Comparison of ENCODE assay signal across 18 cellular contexts in genomic region chr2:55161295-55162210, GRCh38.
DNase-seq lines count a peak whose midpoint lies in the region; ATAC-seq and TF ChIP-seq lines count a peak whose summit lies in the region.
"Had no signal": no experiment of that assay in that cellular context is flagged by ENCODE, and none has a peak within 500 bp of the region (broad histone marks: within the 10 kb centered on the region; RNA-seq: fewer than 3 reads in every experiment).

No MANE protein-coding gene starts in this region.

- DNase-seq in DMS 273 (lab: John Stamatoyannopoulos, UW; ENCODE audit: unreplicated experiment) (peak; percentile 60), DMS 273 treated with DMSO at 0.1 percent for 48 hours (lab: John Stamatoyannopoulos, UW) (no peak), adrenal gland (peak in 4 of 7 donors; percentile 46 to 81 (median 50)), left lung (peak in 1 of 2 donors; percentile 62), substantia nigra (lab: John Stamatoyannopoulos, UW) (peak in 9 of 49 donors; percentile 15 to 48 (median 23)), vagina (ENCODE audit: extremely low spot score in 2 of 2) (no peak), sciatic nerve (ENCODE audit: low spot score) (no peak)
- DNase-seq in activated CD4-positive, alpha-beta T cell treated with anti-CD3 and anti-CD28 coated beads for 1 hour = no peak
- DNase-seq: activated CD4-positive, alpha-beta T cell treated with anti-CD3 and anti-CD28 coated beads, Interleukin-2, amount 50 U/mL, for 48 hours; activated effector memory CD4-positive, alpha-beta T cell treated with anti-CD3 and anti-CD28 coated beads, Interleukin-2, amount 50 U/mL, for 16 hours; HFFc6; midbrain; NCI-H2107; sigmoid colon; T-helper 2 cell had no signal

- no peak for TF ChIP-seq CTCF in adrenal gland (IDR thresholded peaks at IDR 0.05)
- TF ChIP-seq CTCF in left lung (IDR thresholded peaks at IDR 0.05) = no peak
- no peak for TF ChIP-seq CTCF in vagina (IDR thresholded peaks at IDR 0.05)

- H3K27me3 ChIP-seq in adrenal gland = no peaks in the 10 kb centered on the region
- no peaks in the 10 kb centered on the region for H3K27me3 ChIP-seq in left lung
- no peaks in the 10 kb centered on the region for H3K27me3 ChIP-seq in vagina
- H3K27me3 ChIP-seq: sigmoid colon had no signal

- H3K36me3 ChIP-seq in adrenal gland (replicated peaks in 1 of 2) = no peaks in the 10 kb centered on the region
- H3K36me3 ChIP-seq in left lung = no peaks in the 10 kb centered on the region
- H3K36me3 ChIP-seq in vagina = no peaks in the 10 kb centered on the region
- H3K36me3 ChIP-seq: sigmoid colon, thoracic aorta had no signal

- no peak for TF ChIP-seq POLR2A in adrenal gland (IDR thresholded peaks at IDR 0.05)
- TF ChIP-seq POLR2A in vagina (IDR thresholded peaks at IDR 0.05) = no peak

- H3K4me1 ChIP-seq in adrenal gland (replicated peaks in 1 of 2) (peaks cover 28 to 56% of the 10 kb centered on the region in 2 donors), left lung (peaks cover 46 to 91% of the 10 kb centered on the region in 2 donors), vagina (peaks cover 50% of the 10 kb centered on the region)

- H3K9me3 ChIP-seq in adrenal gland (replicated peaks in 1 of 3) (no peaks in the 10 kb centered on the region), left lung (no peaks in the 10 kb centered on the region), vagina (no peaks in the 10 kb centered on the region)
- H3K9me3 ChIP-seq: sigmoid colon, thoracic aorta had no signal

- peak; percentile 33 for ATAC-seq in left lung
- ATAC-seq in sciatic nerve = no peak
- ATAC-seq: esophagus mucosa had no signal

- intact Hi-C loops in adrenal gland (cut with DNase I) = loop anchor here in 1 of 2 donors (10.0 kb wide), 2 partner anchors 117 to 147 kb away; no protein-coding TSS in a partner anchor
- intact Hi-C loops in left lung (cut with DNase I) = loop anchor here in 1 of 2 donors (10.0 kb wide), 2 partner anchors 117 to 147 kb away; no protein-coding TSS in a partner anchor
- intact Hi-C loops in vagina (cut with DNase I) = loop anchor here (10.0 kb wide), 2 partner anchors 117 to 147 kb away; no protein-coding TSS in a partner anchor
- intact Hi-C loops in sciatic nerve (cut with DNase I) = loop anchor here (10.0 kb wide), 1 partner anchor 257 kb away; no protein-coding TSS in a partner anchor

- WGBS in adrenal gland, 4 donors = 63 to 73% (median 68%) methylated on average over 9 to 10 of the region's 10 CpGs

- peak overlapping the region in 2 of 5 donors; percentile 21 to 42 for H3K27ac ChIP-seq in adrenal gland
- H3K27ac ChIP-seq in left lung = peak overlapping the region; percentile 40 to 76
- H3K27ac ChIP-seq in substantia nigra (ENCODE audit: low read depth, low read length, poor library complexity, severe bottlenecking) = peak overlapping the region; percentile 95
- no peak overlapping the region for H3K27ac ChIP-seq in vagina
- H3K27ac ChIP-seq: 22Rv1, thoracic aorta had no signal

- no peak overlapping the region for H3K4me3 ChIP-seq in adrenal gland
- no peak overlapping the region for H3K4me3 ChIP-seq in left lung
- H3K4me3 ChIP-seq in vagina = no peak overlapping the region
- H3K4me3 ChIP-seq: sigmoid colon, thoracic aorta had no signal

Comparison
In these comparisons a context has a peak if more than half of its experiments do, and no peak if none do; other contexts are left out.
1. DNase-seq: peak in DMS 273 (single experiment) and adrenal gland (4 of 7); none in DMS 273 treated with DMSO at 0.1 percent for 48 hours (single experiment), vagina (0 of 2), sciatic nerve (single experiment) and activated CD4-positive, alpha-beta T cell treated with anti-CD3 and anti-CD28 coated beads for 1 hour (single experiment).